ENCODE assay signal across 8 cellular contexts in the genomic region with DNA sequence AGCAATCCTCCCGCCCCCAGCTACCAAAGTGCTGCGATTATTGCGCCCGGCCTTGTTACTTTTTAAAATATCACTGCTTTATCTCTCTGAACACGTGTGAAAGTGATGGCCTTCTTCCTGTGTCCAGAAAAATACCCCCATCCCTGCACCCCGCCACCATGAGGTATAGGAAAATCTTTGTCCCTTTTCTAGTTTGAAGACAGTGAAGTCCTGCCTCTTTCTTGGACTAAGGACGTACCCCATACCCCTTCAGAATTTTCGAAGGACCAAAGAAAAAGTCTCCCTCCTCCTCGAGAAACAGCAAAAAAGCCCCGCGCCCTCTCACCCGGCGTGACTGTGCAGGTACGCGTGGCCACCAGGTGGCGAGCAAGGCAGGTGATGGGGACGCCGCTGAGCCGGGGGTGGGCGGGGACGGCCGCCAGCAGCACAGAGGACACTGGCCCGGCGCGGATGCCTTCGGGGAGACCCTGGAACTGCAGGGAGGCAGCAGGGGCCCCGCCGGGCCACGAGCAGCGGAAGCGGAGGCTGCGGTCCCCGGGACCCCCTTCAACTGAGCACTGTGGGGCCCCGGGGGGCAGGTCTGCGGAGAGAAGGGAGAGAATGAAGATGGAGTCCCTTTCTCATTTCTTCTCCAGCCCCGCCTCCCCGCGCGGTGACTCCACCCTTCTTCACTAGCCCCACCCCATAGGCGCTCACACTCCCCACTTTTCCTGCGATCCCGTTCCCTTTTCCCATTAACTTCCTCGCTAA. TPM values are rescaled to one million over a fixed set of nuclear protein-coding genes. Genes with fewer than 3 reads are reported as not detected.
DNase-seq lines count a peak whose midpoint lies in the region; ATAC-seq and TF ChIP-seq lines count a peak whose summit lies in the region.

No MANE protein-coding gene starts in this region.

- no peaks in the 10 kb centered on the region for H3K36me3 Mint-ChIP-seq in CD4-positive, alpha-beta memory T cell

- CTCF ChIA-PET in CD4-positive, alpha-beta memory T cell (lab: Charles Lee; ENCODE audit: partially characterized antibody), result interaction anchor here (0.7 to 1.7 kb wide), 20 partner anchors 10 to 439 kb away, joined by 3 to 8 read pairs (median 4); a partner anchor contains a TSS

- H3K9me3 ChIP-seq in CD4-positive, alpha-beta memory T cell (ENCODE audit: control insufficient read depth in 1 of 2, low read length in 2 of 2), result no peaks in the 10 kb centered on the region
- H3K9me3 ChIP-seq in neuron (ENCODE audit: low read length) (no peaks in the 10 kb centered on the region), stomach (no peaks in the 10 kb centered on the region)

- no peak overlapping the region for H3K27ac ChIP-seq in CD4-positive, alpha-beta memory T cell (ENCODE audit: low read depth, low read length)
- peak overlapping the region; percentile 16 to 87 (median 80) for H3K27ac ChIP-seq in stomach

- TF ChIP-seq EP300 in stomach (IDR thresholded peaks at IDR 0.05), result no peak

- intact Hi-C loops in CD4-positive, alpha-beta memory T cell (cut with micrococcal nuclease), result loop anchor here (1.0 kb wide), 6 partner anchors 29 to 177 kb away; no protein-coding TSS in a partner anchor
- intact Hi-C loops in stomach (cut with DNase I; ENCODE audit: low total_unique reads), result loop anchor here (10.0 kb wide), 1 partner anchor 96 kb away; no protein-coding TSS in a partner anchor

- POLR2A ChIA-PET in CD4-positive, alpha-beta memory T cell (lab: Charles Lee; ENCODE audit: partially characterized antibody), result interaction anchor here (0.6 to 2.1 kb wide), 2 partner anchors 29 to 66 kb away, joined by 3 to 10 read pairs; a partner anchor contains a TSS

- DNase-seq in CD4-positive, alpha-beta memory T cell, result peak; percentile 80 to 86 (median 82)
- peak; percentile 60 for DNase-seq in HS-5 (ENCODE audit: low read depth)
- DNase-seq in SHP77 (lab: John Stamatoyannopoulos, UW), result peak; percentile 50 to 73
- DNase-seq in activated gamma-delta T cell (lab: John Stamatoyannopoulos, UW), result peak; percentile 66
- DNase-seq in foreskin melanocyte, result peak; percentile 75
- peak; percentile 87 for DNase-seq in stomach

- peak in 5 of 7 experiments; percentile 78 to 93 (median 87) for TF ChIP-seq CTCF in stomach (IDR thresholded peaks at IDR 0.05)

- H3K4me1 ChIP-seq in CD4-positive, alpha-beta memory T cell (ENCODE audit: insufficient read depth, low read length), result peaks cover 15% of the 10 kb centered on the region
- H3K4me1 ChIP-seq in neuron (ENCODE audit: insufficient read depth, low read length), result no peaks in the 10 kb centered on the region
- H3K4me1 ChIP-seq in stomach, result peaks cover 8 to 27% (median 24%) of the 10 kb centered on the region in 4 donors

- peak overlapping the region; percentile 18 to 84 (median 57) for H3K27ac Mint-ChIP-seq in CD4-positive, alpha-beta memory T cell

- H3K27me3 Mint-ChIP-seq in CD4-positive, alpha-beta memory T cell, result peaks cover 0 to 3% of the 10 kb centered on the region in 2 donors

- H3K27me3 ChIP-seq in CD4-positive, alpha-beta memory T cell (ENCODE audit: insufficient read depth, low read length), result no peaks in the 10 kb centered on the region
- H3K27me3 ChIP-seq in neuron (ENCODE audit: insufficient read depth, low read length), result peaks cover 3% of the 10 kb centered on the region
- peaks cover 0 to 5% (median 0%) of the 10 kb centered on the region in 3 donors for H3K27me3 ChIP-seq in stomach

- peak; percentile 72 for ATAC-seq in GM19397 (IDR thresholded peaks at IDR 0.05; ENCODE audit: unreplicated experiment)

- peak overlapping the region; percentile 93 for H2AFZ ChIP-seq in neuron (ENCODE audit: low read depth, low read length)

- WGBS in stomach, 5 donors, result 3 to 4% (median 4%) methylated on average over 36 to 43 of the region's 43 CpGs

- H3K9me3 Mint-ChIP-seq in CD4-positive, alpha-beta memory T cell, result no peaks in the 10 kb centered on the region

- H3K4me3 Mint-ChIP-seq in CD4-positive, alpha-beta memory T cell, result peak overlapping the region; percentile 78 to 92 (median 88)

- no peak for TF ChIP-seq POLR2A in stomach (IDR thresholded peaks at IDR 0.05)

- peaks cover 12 to 27% (median 19%) of the 10 kb centered on the region in 4 donors for H3K4me1 Mint-ChIP-seq in CD4-positive, alpha-beta memory T cell

- H3K36me3 ChIP-seq in CD4-positive, alpha-beta memory T cell (ENCODE audit: insufficient read depth, low read length), result no peaks in the 10 kb centered on the region
- H3K36me3 ChIP-seq in neuron (ENCODE audit: insufficient read depth, low read length) (no peaks in the 10 kb centered on the region), stomach (no peaks in the 10 kb centered on the region)

- H3K4me3 ChIP-seq in CD4-positive, alpha-beta memory T cell (ENCODE audit: low read length in 2 of 2), result peak overlapping the region; percentile 70 to 77
- H3K4me3 ChIP-seq in neuron (ENCODE audit: low read length) (peak overlapping the region; percentile 62), stomach (peak overlapping the region; percentile 55 to 83 (median 64))

RNA-seq across cellular contexts. Expression of a gene that starts 3.2 kb away (rescaled TPM):
- under 1 TPM; 0.22 to 0.26 TPM for total RNA-seq in CD4-positive, alpha-beta memory T cell
- polyA plus RNA-seq in CD4-positive, alpha-beta memory T cell, result under 1 TPM in 1 of 2 donors, not detected in 1; 0.17 TPM
- 1 to 10 TPM in 1 of 5 donors, under 1 TPM in 2, not detected in 2; 0.29 to 2.2 (median 0.37) TPM for total RNA-seq in stomach
- 10 to 100 TPM in 1 of 3 donors, 1 to 10 TPM in 1, not detected in 1; 1.1 to 39.6 TPM for polyA plus RNA-seq in stomach

RNA-seq across cellular contexts. Expression of a gene that starts 27.3 kb away (rescaled TPM):
- total RNA-seq in CD4-positive, alpha-beta memory T cell, result not detected
- polyA plus RNA-seq in CD4-positive, alpha-beta memory T cell, result not detected
- total RNA-seq in stomach, result under 1 TPM in 1 of 5 donors, not detected in 4; 0.18 TPM
- under 1 TPM in 1 of 3 donors, not detected in 2; 0.13 TPM for polyA plus RNA-seq in stomach

RNA-seq across cellular contexts. Expression of a gene that starts 27.4 kb away (rescaled TPM):
- total RNA-seq in CD4-positive, alpha-beta memory T cell, result 10 to 100 TPM; 51.4 to 53.9 TPM
- polyA plus RNA-seq in CD4-positive, alpha-beta memory T cell, result 10 to 100 TPM; 65.2 to 97.0 TPM
- total RNA-seq in stomach, result 100 to 1,000 TPM in 1 of 5 donors, 10 to 100 TPM in 3, 1 to 10 TPM in 1; 1.2 to 211 (median 53.4) TPM
- 100 to 1,000 TPM; 146 to 177 (median 157) TPM for polyA plus RNA-seq in stomach

RNA-seq across cellular contexts. Expression of a gene that starts 30.1 kb away (rescaled TPM):
- 1 to 10 TPM; 1.5 to 2.0 TPM for total RNA-seq in CD4-positive, alpha-beta memory T cell
- not detected for polyA plus RNA-seq in CD4-positive, alpha-beta memory T cell
- total RNA-seq in stomach, result not detected
- 1 to 10 TPM in 2 of 3 donors, under 1 TPM in 1; 0.88 to 4.3 (median 1.3) TPM for polyA plus RNA-seq in stomach

RNA-seq across cellular contexts. Expression of a gene that starts 33.7 kb away (rescaled TPM):
- 1 to 10 TPM; 2.7 to 2.8 TPM for total RNA-seq in CD4-positive, alpha-beta memory T cell
- polyA plus RNA-seq in CD4-positive, alpha-beta memory T cell, result 10 to 100 TPM; 36.5 to 44.3 TPM
- total RNA-seq in stomach, result 1 to 10 TPM in 1 of 5 donors, not detected in 4; 7.7 TPM
- 1 to 10 TPM; 2.1 to 7.3 (median 3.1) TPM for polyA plus RNA-seq in stomach
